In genomic region chr5:160353379-160353778, GRCh38 we compare ENCODE assay signal across 22 cellular contexts. TPM values are rescaled to one million over a fixed set of nuclear protein-coding genes. Genes with fewer than 3 reads are reported as not detected.
DNase-seq lines count a peak whose midpoint lies in the region; ATAC-seq and TF ChIP-seq lines count a peak whose summit lies in the region.
"Had no signal": no experiment of that assay in that cellular context is flagged by ENCODE, and none has a peak within 500 bp of the region (broad histone marks: within the 10 kb centered on the region; RNA-seq: fewer than 3 reads in every experiment).

No MANE protein-coding gene starts in this region.

- peak; percentile 68 for ATAC-seq in Right ventricle myocardium inferior
- peak; percentile 35 for ATAC-seq in gastroesophageal sphincter
- no peak for ATAC-seq in HG03460 (IDR thresholded peaks at IDR 0.05; ENCODE audit: unreplicated experiment)

- DNase-seq in Right ventricle myocardium inferior (ENCODE audit: missing footprints) (no peak), right atrium auricular region (ENCODE audit: low spot score) (no peak), nucleus accumbens (lab: John Stamatoyannopoulos, UW) (peak in 30 of 56 donors; percentile 1 to 69 (median 30)), SHP77 (lab: John Stamatoyannopoulos, UW) (no peak), foreskin fibroblast (no peak)
- DNase-seq in stimulated activated CD4-positive, alpha-beta T cell treated with anti-CD3 and anti-CD28 coated beads, Interleukin-4, amount 100 ng/mL, for 4 hours, result no peak
- DNase-seq: 8988T; activated CD4-positive, alpha-beta T cell treated with anti-CD3 and anti-CD28 coated beads, Interleukin-2, amount 10 ng/mL, durations not matched to agents 24 days and 14 days; activated naive CD8-positive, alpha-beta T cell treated with anti-CD3 and anti-CD28 coated beads for 36 hours; activated T-cell treated with anti-CD3 and anti-CD28 coated beads, Interleukin-2, amount 50 U/mL, for 24 hours; central memory CD4-positive, alpha-beta T cell; DND-41; foreskin melanocyte; mesenchymal stem cell; MV-4-11; NCI-H2081; NCI-H510A treated with DMSO at 0.1 percent for 48 hours; stimulated activated CD4-positive, alpha-beta T cell treated with anti-CD3 and anti-CD28 coated beads, Interleukin-4, amount 100 ng/mL, for 24 hours had no signal

- H3K4me1 ChIP-seq in right atrium auricular region (peaks cover 0 to 21% of the 10 kb centered on the region in 2 donors), gastroesophageal sphincter (peaks cover 0 to 47% (median 14%) of the 10 kb centered on the region in 3 donors)

- intact Hi-C loops in Right ventricle myocardium inferior (cut with DNase I), result no loop called here

- H3K36me3 ChIP-seq in right atrium auricular region, result no peaks in the 10 kb centered on the region
- peaks cover 0 to 11% of the 10 kb centered on the region in 2 donors for H3K36me3 ChIP-seq in gastroesophageal sphincter

- 55 to 72% methylated on average over 4 of the region's 8 CpGs for WGBS in gastroesophageal sphincter (ENCODE audit: low coverage in 1 of 2), 2 donors

- H3K4me3 ChIP-seq in right atrium auricular region, result no peak overlapping the region
- H3K4me3 ChIP-seq in gastroesophageal sphincter, result no peak overlapping the region
- H3K4me3 ChIP-seq in foreskin fibroblast (ENCODE audit: low read depth in 1 of 2, low read length in 2 of 2), result no peak overlapping the region
- H3K4me3 ChIP-seq: skin epidermis had no signal

- H3K9me3 ChIP-seq in right atrium auricular region, result no peaks in the 10 kb centered on the region
- no peaks in the 10 kb centered on the region for H3K9me3 ChIP-seq in gastroesophageal sphincter

- TF ChIP-seq CTCF in right atrium auricular region (IDR thresholded peaks at IDR 0.05), result no peak
- TF ChIP-seq CTCF in gastroesophageal sphincter (IDR thresholded peaks at IDR 0.05), result no peak
- TF ChIP-seq CTCF in foreskin fibroblast (IDR thresholded peaks at IDR 0.05; ENCODE audit: low read depth, low read length), result no peak

- no peak for TF ChIP-seq EP300 in gastroesophageal sphincter (IDR thresholded peaks at IDR 0.05)

- H3K27ac ChIP-seq in right atrium auricular region (no peak overlapping the region), gastroesophageal sphincter (peak overlapping the region in 2 of 4 donors; percentile 46 to 51)
- H3K27ac ChIP-seq: C4-2B, skin epidermis had no signal

- no peaks in the 10 kb centered on the region for H3K27me3 ChIP-seq in right atrium auricular region
- H3K27me3 ChIP-seq in gastroesophageal sphincter, result no peaks in the 10 kb centered on the region

- no peak for TF ChIP-seq POLR2A in gastroesophageal sphincter (IDR thresholded peaks at IDR 0.05)

RNA-seq across cellular contexts. Expression of gene C1QTNF2, which starts 17.0 kb away (rescaled TPM):
- total RNA-seq in Right ventricle myocardium inferior, result 1.5 TPM
- total RNA-seq in right atrium auricular region, result 1 to 10 TPM; 1.5 to 2.2 TPM
- total RNA-seq in gastroesophageal sphincter, result 1 to 10 TPM; 1.5 to 6.9 (median 3.2) TPM
- total RNA-seq: activated CD4-positive, alpha-beta T cell treated with anti-CD3 and anti-CD28 coated beads, Interleukin-2, amount 10 ng/mL, durations not matched to agents 24 days and 14 days; activated naive CD8-positive, alpha-beta T cell treated with anti-CD3 and anti-CD28 coated beads for 36 hours had no signal

RNA-seq across cellular contexts. Expression of gene CCNJL, which starts 41.0 kb away (rescaled TPM):
- total RNA-seq in Right ventricle myocardium inferior (10.2 TPM), right atrium auricular region (1 to 10 TPM; 2.7 to 5.5 TPM), gastroesophageal sphincter (1 to 10 TPM in 1 of 4 donors, under 1 TPM in 3; 0.35 to 1.9 (median 0.65) TPM)
- total RNA-seq: activated CD4-positive, alpha-beta T cell treated with anti-CD3 and anti-CD28 coated beads, Interleukin-2, amount 10 ng/mL, durations not matched to agents 24 days and 14 days; activated naive CD8-positive, alpha-beta T cell treated with anti-CD3 and anti-CD28 coated beads for 36 hours had no signal

RNA-seq across cellular contexts. Expression of gene FAM200C, which starts 46.5 kb away (rescaled TPM):
- total RNA-seq in Right ventricle myocardium inferior (4.2 TPM), right atrium auricular region (1 to 10 TPM; 3.3 to 4.2 TPM), gastroesophageal sphincter (1 to 10 TPM; 3.5 to 9.5 (median 6.8) TPM)

Comparison
In these comparisons a context has a peak if more than half of its experiments do, and no peak if none do; other contexts are left out.
1. DNase-seq: peak in nucleus accumbens (30 of 56); none in Right ventricle myocardium inferior (single experiment), right atrium auricular region (single experiment), SHP77 (0 of 2), foreskin fibroblast (0 of 2) and stimulated activated CD4-positive, alpha-beta T cell treated with anti-CD3 and anti-CD28 coated beads, Interleukin-4, amount 100 ng/mL, for 4 hours (0 of 2).